ENCODE assay signal across 8 cellular contexts in the genomic region with DNA sequence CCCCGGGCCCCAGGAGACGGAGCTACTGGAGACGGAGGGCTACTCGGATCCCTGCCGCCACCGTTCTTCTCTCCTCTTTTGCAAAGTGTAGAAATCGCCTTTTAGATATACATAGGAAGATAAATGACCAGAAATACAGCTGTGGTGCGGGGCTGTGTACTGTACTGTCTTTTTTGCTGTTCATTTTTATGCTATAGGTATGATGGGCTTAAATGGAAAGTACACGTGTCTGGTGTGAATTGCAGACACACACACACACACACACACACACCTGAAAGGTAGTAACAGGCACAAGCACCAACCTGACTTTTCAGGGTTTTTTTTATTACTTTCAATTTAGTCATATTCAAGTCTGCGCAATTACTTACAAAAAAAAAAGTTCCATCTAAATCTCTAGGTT. TPM values are rescaled to one million over a fixed set of nuclear protein-coding genes. Genes with fewer than 3 reads are reported as not detected.
DNase-seq lines count a peak whose midpoint lies in the region; ATAC-seq and TF ChIP-seq lines count a peak whose summit lies in the region.

No MANE protein-coding gene starts in this region.

- H4K20me1 ChIP-seq in MM.1S (ENCODE audit: insufficient read depth, low read length), result no peaks in the 10 kb centered on the region
- H4K20me1 ChIP-seq in neural cell (ENCODE audit: insufficient read depth), result no peaks in the 10 kb centered on the region

- ATAC-seq in GM21717 (IDR thresholded peaks at IDR 0.05; ENCODE audit: unreplicated experiment), result no peak

- H3K79me2 ChIP-seq in MM.1S (ENCODE audit: low read length) (no peaks in the 10 kb centered on the region), neural cell (replicated peaks; ENCODE audit: insufficient read depth, low read length) (peaks cover 46% of the 10 kb centered on the region)

- DNase-seq in AG10803 (ENCODE audit: low read depth) (no peak), MM.1S (no peak), epithelial cell of esophagus (ENCODE audit: low read depth) (peak; percentile 66), NCI-H446 (lab: John Stamatoyannopoulos, UW) (no peak), NCI-H524 (lab: John Stamatoyannopoulos, UW) (no peak), SKM-1 treated with dmso at 0.1 percent for 144 hours (lab: John Stamatoyannopoulos, UW; ENCODE audit: unreplicated experiment) (no peak)

- H2AFZ ChIP-seq in MM.1S (ENCODE audit: low read length) (peak overlapping the region; percentile 95), neural cell (ENCODE audit: low read depth, low read length) (no peak overlapping the region)

- no peaks in the 10 kb centered on the region for H3F3A ChIP-seq in MM.1S (ENCODE audit: insufficient read depth, low read length)
- H3F3A ChIP-seq in neural cell (ENCODE audit: insufficient read depth, low read length, poor library complexity, severe bottlenecking), result no peaks in the 10 kb centered on the region

- H3K4me1 ChIP-seq in MM.1S (ENCODE audit: low read length), result peaks cover 7% of the 10 kb centered on the region; the same call in 1 of the 2 replicates

- H3K9ac ChIP-seq in MM.1S (ENCODE audit: low read length) (no peak overlapping the region), neural cell (ENCODE audit: low read length) (peak overlapping the region; percentile 72)

- H3K27me3 ChIP-seq in MM.1S (replicated peaks; ENCODE audit: insufficient read depth, low read length) (0 out of 2 replicates have a peak, but pooled peaks cover 3% of the 10 kb centered on the region), neural cell (ENCODE audit: insufficient read depth, low read depth, low read length) (no peaks in the 10 kb centered on the region)

- TF ChIP-seq CTCF in AG10803 (conservative IDR thresholded peaks at IDR 0.05; ENCODE audit: low read length) (no peak), MM.1S (IDR thresholded peaks at IDR 0.05; ENCODE audit: low read length) (no peak), epithelial cell of esophagus (IDR thresholded peaks at IDR 0.05; ENCODE audit: insufficient read depth, low read depth, low read length, missing control alignments) (no peak), neural cell (IDR thresholded peaks at IDR 0.05; ENCODE audit: poor library complexity, severe bottlenecking) (no peak)

- H3K36me3 ChIP-seq in MM.1S (replicated peaks; ENCODE audit: insufficient read depth, low read length), result no peaks in the 10 kb centered on the region
- H3K36me3 ChIP-seq in neural cell (ENCODE audit: insufficient read depth, low read length), result no peaks in the 10 kb centered on the region

- no peaks in the 10 kb centered on the region for H3K9me3 ChIP-seq in MM.1S (replicated peaks; ENCODE audit: insufficient read depth, low read length)
- no peaks in the 10 kb centered on the region for H3K9me3 ChIP-seq in neural cell (ENCODE audit: low read length)

- H3K27ac ChIP-seq in MM.1S (ENCODE audit: low read length), result no peak overlapping the region
- H3K27ac ChIP-seq in neural cell (ENCODE audit: low read length), result no peak overlapping the region

- H3K4me2 ChIP-seq in MM.1S (ENCODE audit: low read depth, low read length), result peak overlapping the region; percentile 95
- H3K4me2 ChIP-seq in neural cell (ENCODE audit: low read length), result peak overlapping the region; percentile 65

- H3K4me3 ChIP-seq in AG10803 (ENCODE audit: low read length) (peak overlapping the region; percentile 55), MM.1S (ENCODE audit: low read length) (peak overlapping the region; percentile 78), epithelial cell of esophagus (ENCODE audit: low read length) (peak overlapping the region; percentile 85), neural cell (ENCODE audit: low read length) (peak overlapping the region; percentile 74)

- H3K9me2 ChIP-seq in MM.1S (replicated peaks; ENCODE audit: insufficient read depth, low read length) (no peaks in the 10 kb centered on the region), neural cell (ENCODE audit: insufficient read depth, low read length) (no peaks in the 10 kb centered on the region)

- no peak for TF ChIP-seq EP300 in neural cell (conservative IDR thresholded peaks at IDR 0.05; ENCODE audit: poor library complexity, severe bottlenecking)

- TF ChIP-seq RAD21 in neural cell (conservative IDR thresholded peaks at IDR 0.05), result no peak

TF ChIP-seq in neural cell, 6 proteins besides CTCF, POLR2A, EP300 and RAD21:
- TF ChIP-seq TAF1 (IDR thresholded peaks at IDR 0.05; ENCODE audit: low read depth) (no peak), MXI1 (conservative IDR thresholded peaks at IDR 0.05; ENCODE audit: poor library complexity, severe bottlenecking) (peak; percentile 27), POLR2AphosphoS5 (IDR thresholded peaks at IDR 0.05) (no peak)

RNA-seq across cellular contexts. Expression of gene PTPRZ1, which starts 0.8 kb away (rescaled TPM):
- polyA plus RNA-seq in neural cell, result 11.8 and 14.0 TPM in 2 replicates
- polyA minus RNA-seq in neural cell, result 28.0 and 28.7 TPM in 2 replicates
